ENCODE assay signal across 25 cellular contexts in genomic region chr4:43550981-43551627, GRCh38.
"Had no signal": no experiment of that assay in that cellular context is flagged by ENCODE, and none has a peak within 500 bp of the region (broad histone marks: within the 10 kb centered on the region; RNA-seq: fewer than 3 reads in every experiment).

No MANE protein-coding gene starts in this region.

- FAIRE-seq: HepG2, RCC 7860 had no signal

- H3K9me3 ChIP-seq: SJCRH30 had no signal

- H3K27me3 ChIP-seq: MG63, SJCRH30 had no signal

- H3K4me1 ChIP-seq: SJCRH30 had no signal

- H3K27ac ChIP-seq: RWPE1, SJCRH30 had no signal

- DNase-seq: IMR-90, Karpas-422, KG1, MG63, NCI-H1092, NCI-H1105 treated with DMSO at 0.1 percent for 48 hours, NCI-H1417 treated with DMSO at 0.1 percent for 48 hours, NCI-H146, NCI-H187, NCI-H2029, NCI-H2081 treated with DMSO at 0.1 percent for 48 hours, NCI-H2171, NCI-H226, NCI-H446, NCI-H510A, NCI-H524 treated with DMSO at 0.1 percent for 48 hours, NCI-H69, NCI-H774, SHP77 treated with DMSO at 0.1 percent for 48 hours, SJCRH30 had no signal

- H3K36me3 ChIP-seq: MG63, SJCRH30 had no signal

- H3K4me3 ChIP-seq: MG63, SJCRH30 had no signal

- ATAC-seq: HepG2, Right ventricle myocardium inferior, SK-N-SH treated with all-trans-retinoic acid at 6 μM for 48 hours had no signal
